8 cellular contexts compared by ENCODE assay signal in genomic region chr1:95233321-95233736, GRCh38. TPM values are rescaled to one million over a fixed set of nuclear protein-coding genes. Genes with fewer than 3 reads are reported as not detected.
A peak's percentile ranks its signal among the peaks of the same experiment; 100 is the strongest.
DNase-seq lines count a peak whose midpoint lies in the region; ATAC-seq, FAIRE-seq and TF ChIP-seq lines count a peak whose summit lies in the region.

No MANE protein-coding gene starts in this region.

- FAIRE-seq in kidney (lab: Jason Lieb, UNC): no peak

- H3K27me3 Mint-ChIP-seq in MCF 10A (ENCODE audit: insufficient read depth, unreplicated experiment): no peaks in the 10 kb centered on the region
- peaks cover 12 to 19% of the 10 kb centered on the region in 2 donors for H3K27me3 Mint-ChIP-seq in stimulated activated naive B cell treated with anti-CD40 and anti-IgM and Interleukin-4, amounts not matched to agents 10 μg/mL and 1 μg/mL and 100 μg/mL, for 72 hours

- H3K27ac ChIP-seq in HUES6 (ENCODE audit: low read depth, low read length): peak overlapping the region; percentile 57; the same call in 1 of the 2 replicates
- peak overlapping the region; percentile 68 to 94 for H3K27ac ChIP-seq in kidney (ENCODE audit: low read depth in 2 of 2, low read length in 2 of 2)

- H3K4me1 ChIP-seq in HUES6 (ENCODE audit: control insufficient read depth, insufficient read depth, low read length) (peaks cover 25% of the 10 kb centered on the region), kidney (ENCODE audit: control insufficient read depth in 1 of 2, insufficient read depth in 1 of 2, low read depth in 1 of 2, low read length in 2 of 2) (peaks cover 0 to 3% of the 10 kb centered on the region in 2 donors)

- CTCF ChIA-PET in MCF 10A (lab: Yijun Ruan, JAX): interaction anchor here (0.7 to 3.5 kb wide), 27 partner anchors 10 to 1131 kb away, joined by 3 to 34 read pairs (median 5); partner anchors contain the start of genes ALG14 and TLCD4

- DNase-seq in AG08396 (ENCODE audit: low spot score) (peak; percentile 23), MCF 10A (ENCODE audit: unreplicated experiment) (no peak), kidney (peak; percentile 72), T1000 (lab: John Stamatoyannopoulos, UW) (no peak)
- peak; percentile 2 for DNase-seq in stimulated activated naive B cell treated with anti-CD40 and anti-IgM and Interleukin-4, amounts not matched to agents 10 μg/mL and 1 μg/mL and 100 μg/mL, for 72 hours
- DNase-seq in stimulated activated CD4-positive, alpha-beta T cell treated with anti-CD3 and anti-CD28 coated beads, Interleukin-2, amount 100 ng/mL, for 48 hours: no peak

- POLR2A ChIA-PET in MCF 10A (lab: Yijun Ruan, JAX): interaction anchor here (0.6 to 2.8 kb wide), 19 partner anchors 10 to 418 kb away, joined by 3 to 32 read pairs (median 5); partner anchors contain the start of genes ALG14 and TLCD4

- H3K9ac ChIP-seq in HUES6 (ENCODE audit: low read length) (peak overlapping the region; percentile 81), kidney (ENCODE audit: low read length in 2 of 2) (peak overlapping the region; percentile 41 to 96)

- intact Hi-C loops in MCF 10A (cut with micrococcal nuclease) (loop anchor here (10.0 kb wide), 1 partner anchor 299 kb away; no protein-coding TSS in a partner anchor), kidney (cut with DNase I) (no loop called here)

- peak overlapping the region; percentile 69 for H3K27ac Mint-ChIP-seq in MCF 10A (ENCODE audit: low read depth, unreplicated experiment)
- peak overlapping the region; percentile 83 for H3K27ac Mint-ChIP-seq in stimulated activated naive B cell treated with anti-CD40 and anti-IgM and Interleukin-4, amounts not matched to agents 10 μg/mL and 1 μg/mL and 100 μg/mL, for 72 hours

- no peaks in the 10 kb centered on the region for H3K9me3 ChIP-seq in HUES6 (ENCODE audit: control insufficient read depth, insufficient read depth, low read depth, low read length)
- H3K9me3 ChIP-seq in kidney (ENCODE audit: control insufficient read depth in 1 of 2, low read length in 2 of 2): no peaks in the 10 kb centered on the region

- H3K4me3 ChIP-seq in HUES6 (ENCODE audit: low read depth, low read length): peak overlapping the region; percentile 99
- H3K4me3 ChIP-seq in kidney (ENCODE audit: low read length in 2 of 2): peak overlapping the region; percentile 76 to 92

- H3K27me3 ChIP-seq in HUES6 (ENCODE audit: control insufficient read depth, insufficient read depth, low read length): no peaks in the 10 kb centered on the region

- BruUV-seq in MCF 10A (replicated peaks; lab: Mats Ljungman, UMichigan): TSS peak; percentile 28

- TF ChIP-seq CTCF in MCF 10A (IDR thresholded peaks at IDR 0.05; ENCODE audit: unreplicated experiment) (no peak), kidney (IDR thresholded peaks at IDR 0.05; ENCODE audit: borderline replicate concordance, extremely low read depth, insufficient read depth) (no peak)

- no peak for ATAC-seq in stimulated activated naive B cell treated with anti-CD40 and anti-IgM and Interleukin-4, amounts not matched to agents 10 μg/mL and 1 μg/mL and 100 μg/mL, for 72 hours (replicated peaks)
- ATAC-seq in HG03457 (IDR thresholded peaks at IDR 0.05; ENCODE audit: unreplicated experiment): no peak

- H3K9me3 Mint-ChIP-seq in MCF 10A (ENCODE audit: unreplicated experiment): no peaks in the 10 kb centered on the region
- no peaks in the 10 kb centered on the region for H3K9me3 Mint-ChIP-seq in stimulated activated naive B cell treated with anti-CD40 and anti-IgM and Interleukin-4, amounts not matched to agents 10 μg/mL and 1 μg/mL and 100 μg/mL, for 72 hours

- H3K4me3 Mint-ChIP-seq in MCF 10A (ENCODE audit: unreplicated experiment): peak overlapping the region; percentile 91
- peak overlapping the region; percentile 97 for H3K4me3 Mint-ChIP-seq in stimulated activated naive B cell treated with anti-CD40 and anti-IgM and Interleukin-4, amounts not matched to agents 10 μg/mL and 1 μg/mL and 100 μg/mL, for 72 hours

- peaks cover 12% of the 10 kb centered on the region for H3K4me1 Mint-ChIP-seq in MCF 10A (ENCODE audit: insufficient read depth, unreplicated experiment)
- peaks cover 9 to 31% of the 10 kb centered on the region in 2 donors for H3K4me1 Mint-ChIP-seq in stimulated activated naive B cell treated with anti-CD40 and anti-IgM and Interleukin-4, amounts not matched to agents 10 μg/mL and 1 μg/mL and 100 μg/mL, for 72 hours

- H3K36me3 ChIP-seq in HUES6 (ENCODE audit: control insufficient read depth, insufficient read depth, low read length) (peaks cover 3% of the 10 kb centered on the region; the same call in 1 of the 2 replicates), kidney (ENCODE audit: control insufficient read depth in 1 of 2, insufficient read depth in 2 of 2, low read length in 2 of 2) (no peaks in the 10 kb centered on the region)

- peaks cover 6% of the 10 kb centered on the region for H3K36me3 Mint-ChIP-seq in MCF 10A (ENCODE audit: insufficient read depth, unreplicated experiment)
- peaks cover 2 to 9% of the 10 kb centered on the region in 2 donors for H3K36me3 Mint-ChIP-seq in stimulated activated naive B cell treated with anti-CD40 and anti-IgM and Interleukin-4, amounts not matched to agents 10 μg/mL and 1 μg/mL and 100 μg/mL, for 72 hours

RNA-seq across cellular contexts. Expression of gene RWDD3, which starts 0.7 kb away (rescaled TPM):
- total RNA-seq in MCF 10A (2022) (10.3 and 14.7 TPM in 2 replicates), kidney (18.0 TPM)
- polyA plus RNA-seq in kidney (ENCODE audit: insufficient read depth, low read depth, low replicate concordance): 19.7 TPM

Comparison
In these comparisons a context has a peak if more than half of its experiments do, and no peak if none do; other contexts are left out.
1. DNase-seq: peak in AG08396 (single experiment), kidney (single experiment) and stimulated activated naive B cell treated with anti-CD40 and anti-IgM and Interleukin-4, amounts not matched to agents 10 μg/mL and 1 μg/mL and 100 μg/mL, for 72 hours (single experiment); none in MCF 10A (single experiment), T1000 (single experiment) and stimulated activated CD4-positive, alpha-beta T cell treated with anti-CD3 and anti-CD28 coated beads, Interleukin-2, amount 100 ng/mL, for 48 hours (0 of 2).